In the genomic region with DNA sequence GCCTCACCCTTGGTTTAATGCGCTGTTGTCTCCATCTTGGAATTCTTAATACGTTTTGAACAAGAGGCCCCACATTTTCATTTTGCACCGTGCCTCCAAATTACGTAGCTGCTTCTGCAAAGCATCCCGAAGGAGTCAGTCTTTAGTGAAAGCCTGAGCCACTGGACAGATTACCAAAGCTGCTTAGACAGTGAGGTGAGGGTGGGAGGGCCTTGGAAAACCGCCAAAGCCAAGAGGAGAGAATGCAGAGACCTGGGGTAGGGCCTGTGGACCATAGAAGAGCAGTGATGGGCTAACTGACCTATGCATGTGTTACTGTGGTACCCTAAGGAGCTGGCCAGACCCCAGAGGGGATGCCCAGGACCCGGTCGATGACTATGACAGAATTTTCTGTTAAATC, we compare ENCODE assay signal across 29 cellular contexts. TPM values are rescaled to one million over a fixed set of nuclear protein-coding genes. Genes with fewer than 3 reads are reported as not detected.
DNase-seq lines count a peak whose midpoint lies in the region; ATAC-seq, FAIRE-seq and TF ChIP-seq lines count a peak whose summit lies in the region.
"Had no signal": no experiment of that assay in that cellular context is flagged by ENCODE, and none has a peak within 500 bp of the region (broad histone marks: within the 10 kb centered on the region; RNA-seq: fewer than 3 reads in every experiment).

No MANE protein-coding gene starts in this region.

- CTCF ChIA-PET in HepG2 (lab: Yijun Ruan, JAX; ENCODE audit: low intra/inter-chr PET ratio, low total read pairs), result no interaction called here
- CTCF ChIA-PET in K562 (lab: Yijun Ruan, JAX; ENCODE audit: low intra/inter-chr PET ratio), result no interaction called here

- peaks cover 40% of the 10 kb centered on the region for H3K4me1 Mint-ChIP-seq in nephron

- POLR2A ChIA-PET in HepG2 (lab: Yijun Ruan, JAX) (interaction anchor here (9.4 kb wide), 1 partner anchor 24 kb away, joined by 174 read pairs; no protein-coding TSS in a partner anchor), K562 (lab: Yijun Ruan, JAX) (interaction anchor here (0.6 to 0.7 kb wide), 3 partner anchors 12 to 939 kb away, joined by 3 to 4 read pairs (median 3); no protein-coding TSS in a partner anchor)

- no peaks in the 10 kb centered on the region for H3K36me3 ChIP-seq in HepG2 (replicated peaks in 1 of 2; ENCODE audit: control insufficient read depth in 1 of 2, insufficient read depth in 2 of 2, low read length in 2 of 2)
- no peaks in the 10 kb centered on the region for H3K36me3 ChIP-seq in right lobe of liver
- H3K36me3 ChIP-seq in K562 (ENCODE audit: control insufficient read depth, insufficient read depth, low read length), result no peaks in the 10 kb centered on the region
- no peaks in the 10 kb centered on the region for H3K36me3 ChIP-seq in vagina
- H3K36me3 ChIP-seq: BLaER1 treated with 17β-estradiol and CSF1 and Interleukin-3, amounts not matched to agents 10 nM and 100 nM; HAP-1; MG63; SJCRH30 had no signal

- H3K27ac Mint-ChIP-seq in nephron, result peak overlapping the region; percentile 21 to 85 (median 43)
- H3K27ac Mint-ChIP-seq: HFFc6 had no signal

- peak overlapping the region; percentile 99 for H3K27ac ChIP-seq in HepG2 (ENCODE audit: extremely low read length, insufficient read depth, low read length)
- H3K27ac ChIP-seq in right lobe of liver, result peak overlapping the region in 1 of 3 donors; percentile 55
- H3K27ac ChIP-seq in K562 (ENCODE audit: extremely low read depth, low read depth, low read length), result no peak overlapping the region
- peak overlapping the region; percentile 56 for H3K27ac ChIP-seq in vagina
- no peak overlapping the region for H3K27ac ChIP-seq in right cardiac atrium (ENCODE audit: low read length)
- H3K27ac ChIP-seq: BLaER1 treated with 17β-estradiol and CSF1 and Interleukin-3, amounts not matched to agents 10 nM and 100 nM; GM23248; SJCRH30 had no signal

- peak; percentile 65 for DNase-seq in HepG2 (ENCODE audit: low spot score)
- DNase-seq in right lobe of liver, result no peak
- peak in 3 of 4 experiments; percentile 34 to 46 (median 38) for DNase-seq in K562 (ENCODE audit: extremely low read depth in 1 of 4, low spot score in 3 of 4)
- DNase-seq in vagina (ENCODE audit: extremely low spot score in 2 of 2), result no peak
- DNase-seq in SKM-1 treated with dmso at 0.1 percent for 144 hours (lab: John Stamatoyannopoulos, UW; ENCODE audit: unreplicated experiment), result no peak
- DNase-seq in right cardiac atrium, result no peak
- DNase-seq: COR-L47; GM23248; HFFc6; KG1; MG63; NCI-H1105 treated with DMSO at 0.1 percent for 48 hours; NCI-H146; NCI-H1930; NCI-H446; NCI-H524 treated with DMSO at 0.1 percent for 48 hours; NK-92 treated with Interleukin-12 subunit alpha and Interleukin-12 subunit beta, amount 100 ng/mL, for 24 hours; SJCRH30 had no signal

- H3K4me3 Mint-ChIP-seq in nephron, result no peak overlapping the region
- H3K4me3 Mint-ChIP-seq: CD4-positive, alpha-beta memory T cell; HFFc6 had no signal

- H3K79me2 ChIP-seq in HepG2 (ENCODE audit: insufficient read depth, low read length), result peaks cover 4% of the 10 kb centered on the region
- H3K79me2 ChIP-seq in K562 (ENCODE audit: control insufficient read depth, insufficient read depth, low read length), result peaks cover 5% of the 10 kb centered on the region

- no peaks in the 10 kb centered on the region for H3K9me1 ChIP-seq in K562 (ENCODE audit: control insufficient read depth, insufficient read depth, low read length)

- in situ Hi-C loops in HepG2 (cut with HindIII; ENCODE audit: extremely low pct_ligation_motif_present, low pct_unique_long_range_greater_than_20kb) (loop anchor here (25.0 kb wide), 1 partner anchor 519 kb away; the partner anchor contains the start of gene ZYX), K562 (cut with MboI) (no loop called here)

- H3K9me3 Mint-ChIP-seq in nephron, result no peaks in the 10 kb centered on the region
- H3K9me3 Mint-ChIP-seq: HFFc6 had no signal

- intact Hi-C loops in HepG2 (cut with micrococcal nuclease; ENCODE audit: unreplicated experiment) (no loop called here), right lobe of liver (cut with DNase I) (no loop called here), K562 (cut with micrococcal nuclease) (loop anchor here (10.0 kb wide), 1 partner anchor 499 kb away; the partner anchor contains the start of gene NOBOX), vagina (cut with DNase I) (no loop called here), right cardiac atrium (cut with DNase I) (no loop called here)

- 70% methylated on average over 8 of the region's 8 CpGs for WGBS in HepG2 (ENCODE audit: low lambda C conversion rate)
- WGBS in right lobe of liver (ENCODE audit: insufficient coverage, low coverage, low lambda C conversion rate, missing lambda C conversion rate), result 87% methylated on average over 8 of the region's 8 CpGs
- WGBS in K562 (ENCODE audit: insufficient coverage, low coverage, missing lambda C conversion rate), result 11% methylated on average over 8 of the region's 8 CpGs
- WGBS in right cardiac atrium, result 71% methylated on average over 8 of the region's 8 CpGs

- peaks cover 2% of the 10 kb centered on the region for H3K27me3 Mint-ChIP-seq in nephron (ENCODE audit: low read depth)

- TF ChIP-seq EP300 in HepG2 (IDR thresholded peaks at IDR 0.05; ENCODE audit: low read depth in 2 of 2, low read length in 2 of 2), result no peak
- TF ChIP-seq EP300 in HepG2 (CRISPR knock-in tag; IDR thresholded peaks at IDR 0.05; ENCODE audit: borderline replicate concordance), result no peak
- no peak for TF ChIP-seq EP300 in K562 (IDR thresholded peaks at IDR 0.05; ENCODE audit: low read length)

- BruUV-seq in HepG2 (replicated peaks; lab: Mats Ljungman, UMichigan), result no TSS peak
- no TSS peak for BruUV-seq in K562 (replicated peaks; lab: Mats Ljungman, UMichigan)

- H3K4me1 ChIP-seq in HepG2 (ENCODE audit: insufficient read depth, low read length) (peaks cover 80% of the 10 kb centered on the region), right lobe of liver (peaks cover 0 to 20% (median 1%) of the 10 kb centered on the region in 4 donors), K562 (replicated peaks in 1 of 2; ENCODE audit: control insufficient read depth in 2 of 2, insufficient read depth in 2 of 2, low read length in 2 of 2) (peaks cover 0 to 10% of the 10 kb centered on the region in 2 experiments; a peak in 4 of 5 replicates), vagina (peaks cover 1% of the 10 kb centered on the region), right cardiac atrium (ENCODE audit: control insufficient read depth, insufficient read depth, low read length) (peaks cover 4% of the 10 kb centered on the region)
- H3K4me1 ChIP-seq: SJCRH30 had no signal

- no peak overlapping the region for H2AFZ ChIP-seq in HepG2 (ENCODE audit: low read length)
- H2AFZ ChIP-seq in K562 (ENCODE audit: low read depth, low read length), result peak overlapping the region; percentile 55; the same call in 1 of the 2 replicates

- H3K4me2 ChIP-seq in HepG2 (ENCODE audit: low read depth, low read length) (peak overlapping the region; percentile 69), K562 (ENCODE audit: insufficient read depth, low read length) (no peak overlapping the region)
- H3K4me2 ChIP-seq: BLaER1 treated with 17β-estradiol and CSF1 and Interleukin-3, amounts not matched to agents 10 nM and 100 nM had no signal

- H4K20me1 ChIP-seq in HepG2 (ENCODE audit: insufficient read depth, low read length), result no peaks in the 10 kb centered on the region
- no peaks in the 10 kb centered on the region for H4K20me1 ChIP-seq in K562 (replicated peaks; ENCODE audit: control insufficient read depth, insufficient read depth, low read length)
- H4K20me1 ChIP-seq: BLaER1 treated with 17β-estradiol and CSF1 and Interleukin-3, amounts not matched to agents 10 nM and 100 nM had no signal

- H3K4me3 ChIP-seq in HepG2 (replicated peaks in 1 of 3; ENCODE audit: insufficient read depth in 1 of 3, low read depth in 2 of 3, low read length in 3 of 3) (peak overlapping the region in 1 of 3 experiments; percentile 14; a peak in 1 of 6 replicates), right lobe of liver (no peak overlapping the region), K562 (no peak overlapping the region), vagina (no peak overlapping the region), right cardiac atrium (ENCODE audit: low read length) (no peak overlapping the region)
- H3K4me3 ChIP-seq: BLaER1 treated with 17β-estradiol and CSF1 and Interleukin-3, amounts not matched to agents 10 nM and 100 nM; GM23248; HAP-1; MG63; SJCRH30 had no signal

- no peaks in the 10 kb centered on the region for H3K9me3 ChIP-seq in HepG2 (ENCODE audit: low read length)
- no peaks in the 10 kb centered on the region for H3K9me3 ChIP-seq in right lobe of liver
- no peaks in the 10 kb centered on the region for H3K9me3 ChIP-seq in K562 (replicated peaks; ENCODE audit: control insufficient read depth, insufficient read depth, low read depth, low read length)
- H3K9me3 ChIP-seq in vagina, result no peaks in the 10 kb centered on the region
- H3K9me3 ChIP-seq in right cardiac atrium (ENCODE audit: control insufficient read depth, low read length), result no peaks in the 10 kb centered on the region
- H3K9me3 ChIP-seq: BLaER1 treated with 17β-estradiol and CSF1 and Interleukin-3, amounts not matched to agents 10 nM and 100 nM; HAP-1; MG63; SJCRH30 had no signal

- TF ChIP-seq CTCF in HepG2 (CRISPR knock-in tag; IDR thresholded peaks at IDR 0.05) (no peak), right lobe of liver (IDR thresholded peaks at IDR 0.05) (no peak), K562 (IDR thresholded peaks at IDR 0.05 in 2 of 3, conservative IDR thresholded peaks at IDR 0.05 in 1 of 3; ENCODE audit: insufficient read depth in 2 of 3, low read depth in 1 of 3, low read length in 3 of 3) (no peak), nephron (IDR thresholded peaks at IDR 0.05; ENCODE audit: unreplicated experiment in 3 of 3) (no peak), vagina (IDR thresholded peaks at IDR 0.05) (no peak)

- TF ChIP-seq POLR2A in HepG2 (IDR thresholded peaks at IDR 0.05; ENCODE audit: insufficient read depth in 1 of 2, low read depth in 2 of 2, low read length in 2 of 2) (no peak), right lobe of liver (IDR thresholded peaks at IDR 0.05) (no peak), K562 (conservative IDR thresholded peaks at IDR 0.05) (no peak), vagina (IDR thresholded peaks at IDR 0.05) (no peak)

- ATAC-seq in HepG2 (no peak), right lobe of liver (no peak), K562 (no peak), HG03139 (IDR thresholded peaks at IDR 0.05; ENCODE audit: unreplicated experiment) (no peak), right cardiac atrium (no peak)
- ATAC-seq: PC-3, SK-N-SH treated with all-trans-retinoic acid at 6 μM for 48 hours had no signal

- no peaks in the 10 kb centered on the region; a peak in 1 of 5 replicates for H3K27me3 ChIP-seq in HepG2 (ENCODE audit: control insufficient read depth in 1 of 2, insufficient read depth in 2 of 2, low read length in 2 of 2)
- no peaks in the 10 kb centered on the region for H3K27me3 ChIP-seq in right lobe of liver
- peaks cover 6 to 8% of the 10 kb centered on the region in 2 experiments; a peak in 4 of 5 replicates for H3K27me3 ChIP-seq in K562 (ENCODE audit: control insufficient read depth in 2 of 2, insufficient read depth in 2 of 2, low read length in 2 of 2)
- no peaks in the 10 kb centered on the region for H3K27me3 ChIP-seq in vagina
- no peaks in the 10 kb centered on the region for H3K27me3 ChIP-seq in right cardiac atrium (ENCODE audit: control insufficient read depth, insufficient read depth)
- H3K27me3 ChIP-seq: BLaER1 treated with 17β-estradiol and CSF1 and Interleukin-3, amounts not matched to agents 10 nM and 100 nM; MG63 had no signal

- TF ChIP-seq RAD21 in HepG2 (CRISPR knock-in tag; IDR thresholded peaks at IDR 0.05) (no peak), K562 (CRISPR knock-in tag; conservative IDR thresholded peaks at IDR 0.05 in 1 of 2, IDR thresholded peaks at IDR 0.05 in 1 of 2) (no peak)

- H3K36me3 Mint-ChIP-seq in nephron (ENCODE audit: low read depth), result no peaks in the 10 kb centered on the region

- FAIRE-seq in HepG2 (lab: Jason Lieb, UNC), result no peak
- FAIRE-seq in K562 (lab: Jason Lieb, UNC), result no peak
- FAIRE-seq: A204.1, G401.6 had no signal

- H3K9ac ChIP-seq in HepG2 (ENCODE audit: insufficient read depth, low read depth, low read length) (peak overlapping the region; percentile 53; the same call in 1 of the 2 replicates), K562 (ENCODE audit: insufficient read depth in 1 of 2, low read depth in 2 of 2, low read length in 2 of 2) (no peak overlapping the region)
- H3K9ac ChIP-seq: BLaER1 treated with 17β-estradiol and CSF1 and Interleukin-3, amounts not matched to agents 10 nM and 100 nM; GM23248 had no signal

RNA-seq across cellular contexts. Expression of gene TCAF1, which starts 4.2 kb away (rescaled TPM):
- total RNA-seq in HepG2 (2016; rRNA removed; fragmentation: Illumina TruSeq; extraction: Trizol), result 101 and 124 TPM in 2 replicates
- 3.7 and 4.9 TPM in 2 replicates for total RNA-seq in HepG2 (2016; cell fraction: cytosol; rRNA removed; fragmentation: Illumina TruSeq; extraction: Trizol; ENCODE audit: low read depth)
- 101 and 104 TPM in 2 replicates for total RNA-seq in HepG2 (2016; cell fraction: insoluble cytoplasmic fraction; rRNA removed; fragmentation: Illumina TruSeq; extraction: Trizol)
- 19.6 and 22.3 TPM in 2 replicates for total RNA-seq in HepG2 (2016; cell fraction: membrane; rRNA removed; fragmentation: Illumina TruSeq; extraction: Trizol)
- total RNA-seq in HepG2 (2016; cell fraction: nucleus; rRNA removed; fragmentation: Illumina TruSeq; extraction: Trizol), result 68.3 and 72.5 TPM in 2 replicates
- polyA plus RNA-seq in HepG2 (2011; rRNA removed), result 36.2 and 40.0 TPM in 2 replicates
- polyA plus RNA-seq in HepG2 (2011; cell fraction: cytosol; rRNA removed), result 25.8 and 27.9 TPM in 2 replicates
- polyA plus RNA-seq in HepG2 (2011; cell fraction: nucleus; rRNA removed), result 28.0 and 33.8 TPM in 2 replicates
- polyA plus RNA-seq in HepG2 (2012), result 62.6 and 65.1 TPM in 2 replicates
- 1.7 and 2.1 TPM in 2 replicates for polyA plus RNA-seq in HepG2 (2016; cell fraction: cytosol; fragmentation: Illumina TruSeq; extraction: Trizol; ENCODE audit: low read depth)
- polyA plus RNA-seq in HepG2 (2016; cell fraction: insoluble cytoplasmic fraction; fragmentation: Illumina TruSeq; extraction: Trizol; ENCODE audit: low read depth), result 67.8 and 76.7 TPM in 2 replicates
- 4.5 and 5.8 TPM in 2 replicates for polyA plus RNA-seq in HepG2 (2016; cell fraction: membrane; fragmentation: Illumina TruSeq; extraction: Trizol; ENCODE audit: low read depth)
- 55.2 and 55.9 TPM in 2 replicates for polyA plus RNA-seq in HepG2 (2016; cell fraction: nucleus; fragmentation: Illumina TruSeq; extraction: Trizol; ENCODE audit: insufficient read depth, low read depth)
- polyA minus RNA-seq in HepG2 (2011; rRNA and poly(A)+ RNA removed; ENCODE audit: low replicate concordance), result 43.9 and 200 TPM in 2 replicates
- polyA minus RNA-seq in HepG2 (2011; cell fraction: cytosol; rRNA and poly(A)+ RNA removed), result 52.7 and 61.0 TPM in 2 replicates
- 51.2 and 68.0 TPM in 2 replicates for polyA minus RNA-seq in HepG2 (2011; cell fraction: nucleus; rRNA and poly(A)+ RNA removed)
- total RNA-seq in right lobe of liver, result 10 to 100 TPM; 31.6 to 52.9 (median 45.8) TPM
- 31.5 and 50.2 TPM in 2 replicates for total RNA-seq in K562 (2011; cell fraction: chromatin; rRNA removed; ENCODE audit: low replicate concordance)
- total RNA-seq in K562 (2011; cell fraction: nucleolus; rRNA removed), result 16.2 and 20.5 TPM in 2 replicates
- total RNA-seq in K562 (2011; cell fraction: nucleoplasm; rRNA removed), result 16.9 and 23.0 TPM in 2 replicates
- total RNA-seq in K562 (2014; rRNA removed), result 23.4 and 25.0 TPM in 2 replicates
- 30.1 and 34.2 TPM in 2 replicates for total RNA-seq in K562 (2014; rRNA removed; fragmentation: Illumina TruSeq; extraction: Trizol)
- 30.5 and 32.0 TPM in 2 replicates for total RNA-seq in K562 (2015; rRNA removed; fragmentation: Illumina TruSeq; extraction: Trizol)
- total RNA-seq in K562 (2021), result 51.3 and 52.2 TPM in 2 replicates
- polyA plus RNA-seq in K562 (2011; rRNA removed), result 24.4 and 38.6 TPM in 2 replicates
- polyA plus RNA-seq in K562 (2011; cell fraction: cytosol; rRNA removed), result 27.4 and 34.9 TPM in 2 replicates
- 29.5 and 33.3 TPM in 2 replicates for polyA plus RNA-seq in K562 (2011; cell fraction: nucleus; rRNA removed)
- polyA plus RNA-seq in K562 (2012), result 38.3 and 40.8 TPM in 2 replicates
- polyA plus RNA-seq in K562 (2014; fragmentation: Illumina TruSeq; extraction: Trizol), result 39.2 and 45.9 TPM in 2 replicates
- polyA plus RNA-seq in K562 (2014; fragmentation: Nextera tagmentation; extraction: Ambion mirVana), result 1 to 10 TPM; 6.2 to 9.6 TPM
- 22.1 and 24.2 TPM in 2 replicates for polyA plus RNA-seq in K562 (2014; rRNA removed)
- 64.3 and 93.5 TPM in 2 replicates for polyA minus RNA-seq in K562 (2011; rRNA and poly(A)+ RNA removed)
- polyA minus RNA-seq in K562 (2011; cell fraction: cytosol; rRNA and poly(A)+ RNA removed), result 34.4 and 36.3 TPM in 2 replicates
- 22.9 and 40.4 TPM in 2 replicates for polyA minus RNA-seq in K562 (2011; cell fraction: nucleus; rRNA and poly(A)+ RNA removed)
- total RNA-seq in vagina, result 50.1 TPM
- 10 to 100 TPM; 22.1 to 33.7 (median 25.2) TPM for total RNA-seq in right cardiac atrium
- polyA plus RNA-seq in right cardiac atrium, result 12.7 TPM

RNA-seq across cellular contexts. Expression of gene OR2F2, which starts 28.9 kb away (rescaled TPM):
- 0.13 TPM in 1 of 2 replicates, not detected in the other for total RNA-seq in HepG2 (2016; rRNA removed; fragmentation: Illumina TruSeq; extraction: Trizol)
- total RNA-seq in HepG2 (2016; cell fraction: cytosol; rRNA removed; fragmentation: Illumina TruSeq; extraction: Trizol; ENCODE audit: low read depth), result not detected in 2 replicates
- 0.13 TPM in 1 of 2 replicates, not detected in the other for total RNA-seq in HepG2 (2016; cell fraction: insoluble cytoplasmic fraction; rRNA removed; fragmentation: Illumina TruSeq; extraction: Trizol)
- not detected in 2 replicates for total RNA-seq in HepG2 (2016; cell fraction: membrane; rRNA removed; fragmentation: Illumina TruSeq; extraction: Trizol)
- 0.34 and 0.37 TPM in 2 replicates for total RNA-seq in HepG2 (2016; cell fraction: nucleus; rRNA removed; fragmentation: Illumina TruSeq; extraction: Trizol)
- not detected in 2 replicates for polyA plus RNA-seq in HepG2 (2011; rRNA removed)
- not detected in 2 replicates for polyA plus RNA-seq in HepG2 (2011; cell fraction: cytosol; rRNA removed)
- 0.36 and 0.59 TPM in 2 replicates for polyA plus RNA-seq in HepG2 (2011; cell fraction: nucleus; rRNA removed)
- polyA plus RNA-seq in HepG2 (2012), result not detected in 2 replicates
- polyA plus RNA-seq in HepG2 (2016; cell fraction: cytosol; fragmentation: Illumina TruSeq; extraction: Trizol; ENCODE audit: low read depth), result not detected in 2 replicates
- polyA plus RNA-seq in HepG2 (2016; cell fraction: insoluble cytoplasmic fraction; fragmentation: Illumina TruSeq; extraction: Trizol; ENCODE audit: low read depth), result not detected in 2 replicates
- polyA plus RNA-seq in HepG2 (2016; cell fraction: membrane; fragmentation: Illumina TruSeq; extraction: Trizol; ENCODE audit: low read depth), result not detected in 2 replicates
- polyA plus RNA-seq in HepG2 (2016; cell fraction: nucleus; fragmentation: Illumina TruSeq; extraction: Trizol; ENCODE audit: insufficient read depth, low read depth), result not detected in 2 replicates
- polyA minus RNA-seq in HepG2 (2011; rRNA and poly(A)+ RNA removed; ENCODE audit: low replicate concordance), result 4.9 TPM in 1 of 2 replicates, not detected in the other
- polyA minus RNA-seq in HepG2 (2011; cell fraction: cytosol; rRNA and poly(A)+ RNA removed), result not detected in 2 replicates
- polyA minus RNA-seq in HepG2 (2011; cell fraction: nucleus; rRNA and poly(A)+ RNA removed), result 2.2 TPM in 2 replicates
- total RNA-seq in right lobe of liver, result not detected
- not detected in 2 replicates for total RNA-seq in K562 (2011; cell fraction: chromatin; rRNA removed; ENCODE audit: low replicate concordance)
- total RNA-seq in K562 (2011; cell fraction: nucleolus; rRNA removed), result not detected in 2 replicates
- not detected in 2 replicates for total RNA-seq in K562 (2011; cell fraction: nucleoplasm; rRNA removed)
- total RNA-seq in K562 (2014; rRNA removed), result not detected in 2 replicates
- total RNA-seq in K562 (2014; rRNA removed; fragmentation: Illumina TruSeq; extraction: Trizol), result not detected in 2 replicates
- total RNA-seq in K562 (2015; rRNA removed; fragmentation: Illumina TruSeq; extraction: Trizol), result not detected in 2 replicates
- not detected in 2 replicates for total RNA-seq in K562 (2021)
- not detected in 2 replicates for polyA plus RNA-seq in K562 (2011; rRNA removed)
- not detected in 2 replicates for polyA plus RNA-seq in K562 (2011; cell fraction: cytosol; rRNA removed)
- not detected in 2 replicates for polyA plus RNA-seq in K562 (2011; cell fraction: nucleus; rRNA removed)
- not detected in 2 replicates for polyA plus RNA-seq in K562 (2012)
- polyA plus RNA-seq in K562 (2014; fragmentation: Illumina TruSeq; extraction: Trizol), result not detected in 2 replicates
- polyA plus RNA-seq in K562 (2014; fragmentation: Nextera tagmentation; extraction: Ambion mirVana), result not detected
- not detected in 2 replicates for polyA plus RNA-seq in K562 (2014; rRNA removed)
- polyA minus RNA-seq in K562 (2011; rRNA and poly(A)+ RNA removed), result not detected in 2 replicates
- polyA minus RNA-seq in K562 (2011; cell fraction: cytosol; rRNA and poly(A)+ RNA removed), result not detected in 2 replicates
- not detected in 2 replicates for polyA minus RNA-seq in K562 (2011; cell fraction: nucleus; rRNA and poly(A)+ RNA removed)
- total RNA-seq in vagina, result not detected
- total RNA-seq in right cardiac atrium, result not detected
- polyA plus RNA-seq in right cardiac atrium, result not detected
- total RNA-seq: CD4-positive, alpha-beta memory T cell; GM23248; HFFc6; HT-29; PC-3; SJCRH30 had no signal
- polyA plus RNA-seq: AG04450; CD4-positive, alpha-beta memory T cell; GM23248 had no signal

RNA-seq across cellular contexts. Expression of gene OR2F1, which starts 48.5 kb away (rescaled TPM):
- 0.90 and 1.5 TPM in 2 replicates for total RNA-seq in HepG2 (2016; rRNA removed; fragmentation: Illumina TruSeq; extraction: Trizol)
- 0.40 and 0.88 TPM in 2 replicates for total RNA-seq in HepG2 (2016; cell fraction: cytosol; rRNA removed; fragmentation: Illumina TruSeq; extraction: Trizol; ENCODE audit: low read depth)
- 1.4 TPM in 2 replicates for total RNA-seq in HepG2 (2016; cell fraction: insoluble cytoplasmic fraction; rRNA removed; fragmentation: Illumina TruSeq; extraction: Trizol)
- 0.65 and 0.79 TPM in 2 replicates for total RNA-seq in HepG2 (2016; cell fraction: membrane; rRNA removed; fragmentation: Illumina TruSeq; extraction: Trizol)
- 3.2 and 3.8 TPM in 2 replicates for total RNA-seq in HepG2 (2016; cell fraction: nucleus; rRNA removed; fragmentation: Illumina TruSeq; extraction: Trizol)
- polyA plus RNA-seq in HepG2 (2011; rRNA removed), result 0.35 and 0.36 TPM in 2 replicates
- polyA plus RNA-seq in HepG2 (2011; cell fraction: cytosol; rRNA removed), result 0.16 and 0.51 TPM in 2 replicates
- 0.45 and 0.62 TPM in 2 replicates for polyA plus RNA-seq in HepG2 (2011; cell fraction: nucleus; rRNA removed)
- 2.4 TPM in 1 of 2 replicates, not detected in the other for polyA plus RNA-seq in HepG2 (2012)
- polyA plus RNA-seq in HepG2 (2016; cell fraction: cytosol; fragmentation: Illumina TruSeq; extraction: Trizol; ENCODE audit: low read depth), result 0.49 and 0.78 TPM in 2 replicates
- 0.47 and 0.98 TPM in 2 replicates for polyA plus RNA-seq in HepG2 (2016; cell fraction: insoluble cytoplasmic fraction; fragmentation: Illumina TruSeq; extraction: Trizol; ENCODE audit: low read depth)
- polyA plus RNA-seq in HepG2 (2016; cell fraction: membrane; fragmentation: Illumina TruSeq; extraction: Trizol; ENCODE audit: low read depth), result 0.63 and 1.0 TPM in 2 replicates
- 1.4 and 2.3 TPM in 2 replicates for polyA plus RNA-seq in HepG2 (2016; cell fraction: nucleus; fragmentation: Illumina TruSeq; extraction: Trizol; ENCODE audit: insufficient read depth, low read depth)
- 4.0 TPM in 1 of 2 replicates, not detected in the other for polyA minus RNA-seq in HepG2 (2011; rRNA and poly(A)+ RNA removed; ENCODE audit: low replicate concordance)
- not detected in 2 replicates for polyA minus RNA-seq in HepG2 (2011; cell fraction: cytosol; rRNA and poly(A)+ RNA removed)
- polyA minus RNA-seq in HepG2 (2011; cell fraction: nucleus; rRNA and poly(A)+ RNA removed), result 4.9 and 7.5 TPM in 2 replicates
- not detected for total RNA-seq in right lobe of liver
- total RNA-seq in K562 (2011; cell fraction: chromatin; rRNA removed; ENCODE audit: low replicate concordance), result not detected in 2 replicates
- not detected in 2 replicates for total RNA-seq in K562 (2011; cell fraction: nucleolus; rRNA removed)
- not detected in 2 replicates for total RNA-seq in K562 (2011; cell fraction: nucleoplasm; rRNA removed)
- not detected in 2 replicates for total RNA-seq in K562 (2014; rRNA removed)
- not detected in 2 replicates for total RNA-seq in K562 (2014; rRNA removed; fragmentation: Illumina TruSeq; extraction: Trizol)
- total RNA-seq in K562 (2015; rRNA removed; fragmentation: Illumina TruSeq; extraction: Trizol), result not detected in 2 replicates
- total RNA-seq in K562 (2021), result not detected in 2 replicates
- polyA plus RNA-seq in K562 (2011; rRNA removed), result not detected in 2 replicates
- polyA plus RNA-seq in K562 (2011; cell fraction: cytosol; rRNA removed), result not detected in 2 replicates
- polyA plus RNA-seq in K562 (2011; cell fraction: nucleus; rRNA removed), result not detected in 2 replicates
- polyA plus RNA-seq in K562 (2012), result not detected in 2 replicates
- polyA plus RNA-seq in K562 (2014; fragmentation: Illumina TruSeq; extraction: Trizol), result not detected in 2 replicates
- polyA plus RNA-seq in K562 (2014; fragmentation: Nextera tagmentation; extraction: Ambion mirVana), result not detected
- not detected in 2 replicates for polyA plus RNA-seq in K562 (2014; rRNA removed)
- polyA minus RNA-seq in K562 (2011; rRNA and poly(A)+ RNA removed), result not detected in 2 replicates
- polyA minus RNA-seq in K562 (2011; cell fraction: cytosol; rRNA and poly(A)+ RNA removed), result not detected in 2 replicates
- not detected in 2 replicates for polyA minus RNA-seq in K562 (2011; cell fraction: nucleus; rRNA and poly(A)+ RNA removed)
- not detected for total RNA-seq in vagina
- total RNA-seq in right cardiac atrium, result not detected
- polyA plus RNA-seq in right cardiac atrium, result not detected
- total RNA-seq: CD4-positive, alpha-beta memory T cell; GM23248; HFFc6; HT-29; PC-3; SJCRH30 had no signal
- polyA plus RNA-seq: AG04450; CD4-positive, alpha-beta memory T cell; GM23248 had no signal

Comparison
In these comparisons a context has a peak if more than half of its experiments do, and no peak if none do; other contexts are left out.
1. DNase-seq: peak in HepG2 (single experiment) and K562 (3 of 4); none in right lobe of liver (0 of 3), vagina (0 of 2), SKM-1 treated with dmso at 0.1 percent for 144 hours (single experiment) and right cardiac atrium (0 of 3).
2. H3K27ac ChIP-seq: peak in HepG2 (single experiment) and vagina (single experiment); none in K562 (single experiment) and right cardiac atrium (single experiment).
3. Of the 241 proteins assayed by ChIP-seq in both HepG2 and K562: peak only in HepG2: KAT7; only in K562: NFIC; in both: none; in neither: 239.